Comparison of ENCODE assay signal across 37 cellular contexts in genomic region chr11:79705648-79706047, GRCh38.
"Had no signal": no experiment of that assay in that cellular context is flagged by ENCODE, and none has a peak within 500 bp of the region (broad histone marks: within the 10 kb centered on the region; RNA-seq: fewer than 3 reads in every experiment).

No MANE protein-coding gene starts in this region.

- H3K36me3 ChIP-seq: adrenal gland, brain microvascular endothelial cell, breast epithelium, WERI-Rb-1 had no signal

- DNase-seq: activated B cell treated with CpG ODN at 0.5 μM for 24 hours; activated CD4-positive, alpha-beta memory T cell treated with anti-CD3 and anti-CD28 coated beads for 36 hours; activated CD4-positive, alpha-beta T cell treated with anti-CD3 and anti-CD28 coated beads for 4 hours; activated CD4-positive, alpha-beta T cell treated with anti-CD3 and anti-CD28 coated beads, Interleukin-2, amount 10 ng/mL, durations not matched to agents 24 days and 14 days; activated CD4-positive, alpha-beta T cell treated with anti-CD3 and anti-CD28 coated beads, Interleukin-2, amount 50 U/mL, for 1 hour; activated CD4-positive, alpha-beta T cell treated with anti-CD3 and anti-CD28 coated beads, Interleukin-2, amount 50 U/mL, for 4 hours; activated CD4-positive, CD25-positive, alpha-beta regulatory T cell treated with anti-CD3 and anti-CD28 coated beads, Interleukin-2, amount 50 U/mL, for 72 hours; activated CD8-positive, alpha-beta memory T cell treated with anti-CD3 and anti-CD28 coated beads, Interleukin-2, amount 50 U/mL, for 4 hours; activated CD8-positive, alpha-beta T cell treated with anti-CD3 and anti-CD28 coated beads for 36 hours; activated effector memory CD4-positive, alpha-beta T cell treated with anti-CD3 and anti-CD28 coated beads, Interleukin-2, amount 50 U/mL, for 16 hours; activated gamma-delta T cell treated with Interleukin-2 at 50 U/mL for 16 hours; activated naive CD4-positive, alpha-beta T cell; activated naive CD4-positive, alpha-beta T cell treated with anti-CD3 and anti-CD28 coated beads for 36 hours; activated naive CD4-positive, alpha-beta T cell treated with anti-CD3 and anti-CD28 coated beads, Interleukin-2, amount 50 U/mL, for 16 hours; activated naive CD8-positive, alpha-beta T cell treated with anti-CD3 and anti-CD28 coated beads for 36 hours; activated T-cell treated with anti-CD3 and anti-CD28 coated beads for 4 hours; activated T-cell treated with anti-CD3 and anti-CD28 coated beads, Interleukin-2, amount 50 U/mL, for 1 hour; activated T-cell treated with anti-CD3 and anti-CD28 coated beads, Interleukin-2, amount 50 U/mL, for 4 hours; activated T-cell treated with anti-CD3 and anti-CD28 coated beads, Interleukin-2, amount 50 U/mL, for 72 hours; adrenal gland; amniotic stem cell; aorta; body of pancreas; brain microvascular endothelial cell; central memory CD4-positive, alpha-beta T cell; T-helper 1 cell; T-helper 2 cell; T-helper 9 cell; WERI-Rb-1 had no signal

- H3K36me3 Mint-ChIP-seq: activated CD4-positive, alpha-beta memory T cell treated with anti-CD3 and anti-CD28 coated beads for 36 hours; activated naive CD8-positive, alpha-beta T cell treated with anti-CD3 and anti-CD28 coated beads for 36 hours had no signal

- H3K4me1 ChIP-seq: adrenal gland, body of pancreas, breast epithelium had no signal

- H3K27me3 Mint-ChIP-seq: activated B cell treated with CpG ODN at 0.5 μM for 24 hours; activated CD4-positive, alpha-beta memory T cell treated with anti-CD3 and anti-CD28 coated beads for 36 hours; activated CD4-positive, alpha-beta T cell treated with anti-CD3 and anti-CD28 coated beads, Interleukin-2, amount 10 ng/mL, durations not matched to agents 24 days and 14 days; activated CD8-positive, alpha-beta T cell treated with anti-CD3 and anti-CD28 coated beads for 36 hours; activated naive CD8-positive, alpha-beta T cell treated with anti-CD3 and anti-CD28 coated beads for 36 hours; activated T-helper 17 cell treated with anti-CD3 and anti-CD28 coated beads, Interleukin-2, amount 50 U/mL, for 72 hours had no signal

- ATAC-seq: activated CD8-positive, alpha-beta T cell treated with anti-CD3 and anti-CD28 coated beads for 36 hours; activated naive CD4-positive, alpha-beta T cell treated with anti-CD3 and anti-CD28 coated beads, Interleukin-2, amount 50 U/mL, for 72 hours; activated T-cell treated with anti-CD3 and anti-CD28 coated beads, Interleukin-2, amount 50 U/mL, for 4 hours; activated T-cell treated with anti-CD3 and anti-CD28 coated beads, Interleukin-2, amount 50 U/mL, for 72 hours; activated T-helper 17 cell treated with anti-CD3 and anti-CD28 coated beads, Interleukin-2, amount 50 U/mL, for 72 hours; body of pancreas had no signal

- H3K4me1 Mint-ChIP-seq: activated B cell treated with CpG ODN at 0.5 μM for 24 hours; activated CD4-positive, alpha-beta T cell treated with anti-CD3 and anti-CD28 coated beads, Interleukin-2, amount 10 ng/mL, durations not matched to agents 24 days and 14 days; activated naive CD8-positive, alpha-beta T cell treated with anti-CD3 and anti-CD28 coated beads for 36 hours; activated T-helper 17 cell treated with anti-CD3 and anti-CD28 coated beads, Interleukin-2, amount 50 U/mL, for 72 hours had no signal

- H3K27me3 ChIP-seq: adrenal gland, body of pancreas, brain microvascular endothelial cell, breast epithelium had no signal

- FAIRE-seq: astrocyte, TTC549 had no signal

- H3K4me3 ChIP-seq: adrenal gland, body of pancreas, breast epithelium had no signal

- H3K4me3 Mint-ChIP-seq: activated B cell treated with CpG ODN at 0.5 μM for 24 hours; activated CD4-positive, alpha-beta memory T cell treated with anti-CD3 and anti-CD28 coated beads for 36 hours; activated CD4-positive, alpha-beta T cell treated with anti-CD3 and anti-CD28 coated beads, Interleukin-2, amount 10 ng/mL, durations not matched to agents 24 days and 14 days; activated CD8-positive, alpha-beta T cell treated with anti-CD3 and anti-CD28 coated beads for 36 hours; activated naive CD4-positive, alpha-beta T cell treated with anti-CD3 and anti-CD28 coated beads for 36 hours; activated naive CD8-positive, alpha-beta T cell treated with anti-CD3 and anti-CD28 coated beads for 36 hours; activated T-cell treated with anti-CD3 and anti-CD28 coated beads, Interleukin-2, amount 50 U/mL, for 4 hours; activated T-cell treated with anti-CD3 and anti-CD28 coated beads, Interleukin-2, amount 50 U/mL, for 72 hours; activated T-helper 1 cell treated with anti-CD3 and anti-CD28 coated beads, Interleukin-12 subunit alpha, Interleukin-12 subunit beta, Interleukin-2, Interleukin-4 antibody, amounts not matched to agents 30 ng/mL and 10 ng/mL and 1 ng/mL, durations not matched to agents 14 hours and 24 hours and 36 hours; activated T-helper 17 cell treated with anti-CD3 and anti-CD28 coated beads, Interleukin-2, amount 50 U/mL, for 72 hours; T-helper 1 cell treated with Interleukin-12 subunit alpha and Interleukin-12 subunit beta and Interleukin-4 antibody, amounts not matched to agents 30 μg/mL and 1 μg/mL, for 36 hours; T-helper 2 cell treated with Interferon-gamma antibody and Interleukin-4, amounts not matched to agents 5 μg/mL and 100 μg/mL, for 36 hours had no signal

- H3K27ac Mint-ChIP-seq: activated B cell treated with CpG ODN at 0.5 μM for 24 hours; activated CD4-positive, alpha-beta memory T cell treated with anti-CD3 and anti-CD28 coated beads for 36 hours; activated CD4-positive, alpha-beta T cell treated with anti-CD3 and anti-CD28 coated beads, Interleukin-2, amount 10 ng/mL, durations not matched to agents 24 days and 14 days; activated CD8-positive, alpha-beta T cell treated with anti-CD3 and anti-CD28 coated beads for 36 hours; activated naive CD4-positive, alpha-beta T cell treated with anti-CD3 and anti-CD28 coated beads for 36 hours; activated naive CD4-positive, alpha-beta T cell treated with anti-CD3 and anti-CD28 coated beads, Interleukin-2, amount 50 U/mL, for 72 hours; activated naive CD8-positive, alpha-beta T cell treated with anti-CD3 and anti-CD28 coated beads for 36 hours; activated T-cell treated with anti-CD3 and anti-CD28 coated beads, Interleukin-2, amount 50 U/mL, for 72 hours; activated T-helper 1 cell treated with anti-CD3 and anti-CD28 coated beads, Interleukin-12 subunit alpha, Interleukin-12 subunit beta, Interleukin-2, Interleukin-4 antibody, amounts not matched to agents 30 ng/mL and 10 ng/mL and 1 ng/mL, durations not matched to agents 14 hours and 24 hours and 36 hours; activated T-helper 17 cell treated with anti-CD3 and anti-CD28 coated beads, Interleukin-2, amount 50 U/mL, for 72 hours; T-helper 1 cell treated with Interleukin-12 subunit alpha and Interleukin-12 subunit beta and Interleukin-4 antibody, amounts not matched to agents 30 μg/mL and 1 μg/mL, for 36 hours; T-helper 2 cell treated with Interferon-gamma antibody and Interleukin-4, amounts not matched to agents 5 μg/mL and 100 μg/mL, for 36 hours had no signal

- H3K27ac ChIP-seq: adrenal gland, body of pancreas, brain microvascular endothelial cell, breast epithelium, WERI-Rb-1 had no signal
